ENCODE assay signal across 15 cellular contexts in genomic region chr16:1530349-1530882, GRCh38. TPM values are rescaled to one million over a fixed set of nuclear protein-coding genes. Genes with fewer than 3 reads are reported as not detected.
DNase-seq lines count a peak whose midpoint lies in the region; ATAC-seq, FAIRE-seq and TF ChIP-seq lines count a peak whose summit lies in the region.
"Had no signal": no experiment of that assay in that cellular context is flagged by ENCODE, and none has a peak within 500 bp of the region (broad histone marks: within the 10 kb centered on the region; RNA-seq: fewer than 3 reads in every experiment).

No MANE protein-coding gene starts in this region.

- no peak for FAIRE-seq in HepG2 (lab: Jason Lieb, UNC)
- FAIRE-seq: frontal cortex, GM12891 had no signal

- H3K9me2 ChIP-seq in hepatocyte (replicated peaks; ENCODE audit: insufficient read depth) = no peaks in the 10 kb centered on the region

- no peaks in the 10 kb centered on the region for H3K79me2 ChIP-seq in HepG2 (ENCODE audit: insufficient read depth, low read length)
- H3K79me2 ChIP-seq in hepatocyte = peaks cover 5% of the 10 kb centered on the region

- no peak overlapping the region for H2AFZ ChIP-seq in HepG2 (ENCODE audit: low read length)
- no peak overlapping the region for H2AFZ ChIP-seq in hepatocyte

- no peaks in the 10 kb centered on the region for H3K9me3 ChIP-seq in liver (ENCODE audit: control insufficient read depth in 4 of 4, low read length in 3 of 4)
- H3K9me3 ChIP-seq in HepG2 (ENCODE audit: low read length) = no peaks in the 10 kb centered on the region
- H3K9me3 ChIP-seq in hepatocyte (ENCODE audit: low read depth) = no peaks in the 10 kb centered on the region
- no peaks in the 10 kb centered on the region for H3K9me3 ChIP-seq in prostate gland

- no peak for TF ChIP-seq RAD21 in liver (IDR thresholded peaks at IDR 0.05)
- no peak for TF ChIP-seq RAD21 in HepG2 (CRISPR knock-in tag; IDR thresholded peaks at IDR 0.05)

- no TSS peak for BruUV-seq in HepG2 (replicated peaks; lab: Mats Ljungman, UMichigan)

- no peak for ATAC-seq in HepG2
- ATAC-seq: PC-3 had no signal

- H3K9me3 Mint-ChIP-seq in CD14-positive monocyte = peaks cover 0 to 10% (median 0%) of the 10 kb centered on the region in 7 donors
- H3K9me3 Mint-ChIP-seq: activated naive CD4-positive, alpha-beta T cell treated with anti-CD3 and anti-CD28 coated beads for 36 hours had no signal

- TF ChIP-seq CTCF in liver (IDR thresholded peaks at IDR 0.05; ENCODE audit: low read depth, low read length, missing input control) (no peak), HepG2 (CRISPR knock-in tag; IDR thresholded peaks at IDR 0.05) (no peak), hepatocyte (IDR thresholded peaks at IDR 0.05; ENCODE audit: poor library complexity) (no peak), prostate gland (IDR thresholded peaks at IDR 0.05) (no peak), CD14-positive monocyte (IDR thresholded peaks at IDR 0.05) (no peak)

- H3K4me3 ChIP-seq in liver (ENCODE audit: low read depth in 1 of 3, low read length in 3 of 3) (no peak overlapping the region), HepG2 (replicated peaks in 1 of 3; ENCODE audit: insufficient read depth in 1 of 3, low read depth in 2 of 3, low read length in 3 of 3) (no peak overlapping the region), hepatocyte (no peak overlapping the region), prostate gland (no peak overlapping the region)

- H3K36me3 ChIP-seq in liver (ENCODE audit: control insufficient read depth in 4 of 4, insufficient read depth in 3 of 4, low read depth in 1 of 4, low read length in 3 of 4) = peaks cover 0 to 4% (median 0%) of the 10 kb centered on the region in 4 donors
- H3K36me3 ChIP-seq in HepG2 (replicated peaks in 1 of 2; ENCODE audit: control insufficient read depth in 1 of 2, insufficient read depth in 2 of 2, low read length in 2 of 2) = no peaks in the 10 kb centered on the region
- H3K36me3 ChIP-seq in hepatocyte (replicated peaks; ENCODE audit: insufficient read depth, low read depth) = no peaks in the 10 kb centered on the region
- H3K36me3 ChIP-seq in prostate gland = no peaks in the 10 kb centered on the region

- intact Hi-C loops in HepG2 (cut with micrococcal nuclease; ENCODE audit: unreplicated experiment) = no loop called here
- intact Hi-C loops in prostate gland (cut with DNase I) = loop anchor here (5.0 kb wide), 1 partner anchor 82 kb away; the partner anchor contains the start of genes CRAMP1 and IFT140
- intact Hi-C loops in CD14-positive monocyte (cut with micrococcal nuclease) = no loop called here

- H3K36me3 Mint-ChIP-seq in CD14-positive monocyte = peaks cover 0 to 1% of the 10 kb centered on the region in 2 donors

- H3K4me1 ChIP-seq in liver (ENCODE audit: control insufficient read depth in 4 of 4, insufficient read depth in 4 of 4, low read length in 3 of 4) (peaks cover 0 to 5% (median 0%) of the 10 kb centered on the region in 4 donors), HepG2 (ENCODE audit: insufficient read depth, low read length) (peaks cover 12% of the 10 kb centered on the region), hepatocyte (ENCODE audit: insufficient read depth) (peaks cover 48% of the 10 kb centered on the region), prostate gland (replicated peaks) (no peaks in the 10 kb centered on the region)

- CTCF ChIA-PET in HepG2 (lab: Yijun Ruan, JAX; ENCODE audit: low intra/inter-chr PET ratio, low total read pairs) = no interaction called here

- no peak overlapping the region for H3K27ac Mint-ChIP-seq in CD14-positive monocyte
- H3K27ac Mint-ChIP-seq: activated naive CD4-positive, alpha-beta T cell treated with anti-CD3 and anti-CD28 coated beads for 36 hours had no signal

- peaks cover 33 to 35% (median 34%) of the 10 kb centered on the region in 3 donors for H3K27me3 Mint-ChIP-seq in CD14-positive monocyte (ENCODE audit: low read depth in 3 of 3)

- no peak overlapping the region for H3K4me3 Mint-ChIP-seq in CD14-positive monocyte
- H3K4me3 Mint-ChIP-seq: activated naive CD4-positive, alpha-beta T cell treated with anti-CD3 and anti-CD28 coated beads for 36 hours had no signal

- no peak overlapping the region for H3K4me2 ChIP-seq in HepG2 (ENCODE audit: low read depth, low read length)
- peak overlapping the region; percentile 71 for H3K4me2 ChIP-seq in hepatocyte

- TF ChIP-seq EP300 in HepG2 (IDR thresholded peaks at IDR 0.05; ENCODE audit: low read depth in 2 of 2, low read length in 2 of 2) (no peak), HepG2 (CRISPR knock-in tag; IDR thresholded peaks at IDR 0.05; ENCODE audit: borderline replicate concordance) (no peak)

- in situ Hi-C loops in HepG2 (cut with HindIII; ENCODE audit: extremely low pct_ligation_motif_present, low pct_unique_long_range_greater_than_20kb) = no loop called here

- H3K27me3 ChIP-seq in liver (ENCODE audit: control insufficient read depth in 4 of 4, insufficient read depth in 4 of 4, low read length in 3 of 4) (no peaks in the 10 kb centered on the region), HepG2 (ENCODE audit: control insufficient read depth in 1 of 2, insufficient read depth in 2 of 2, low read length in 2 of 2) (no peaks in the 10 kb centered on the region), hepatocyte (no peaks in the 10 kb centered on the region), prostate gland (replicated peaks; ENCODE audit: insufficient read depth) (no peaks in the 10 kb centered on the region)

- POLR2A ChIA-PET in HepG2 (lab: Yijun Ruan, JAX) = no interaction called here

- no peak for TF ChIP-seq POLR2A in HepG2 (IDR thresholded peaks at IDR 0.05; ENCODE audit: insufficient read depth in 1 of 2, low read depth in 2 of 2, low read length in 2 of 2)
- TF ChIP-seq POLR2A in prostate gland (IDR thresholded peaks at IDR 0.05) = no peak

- H3K27ac ChIP-seq in liver (ENCODE audit: low read depth in 1 of 2, low read length in 2 of 2) (peak overlapping the region; percentile 44 to 63), HepG2 (ENCODE audit: extremely low read length, insufficient read depth, low read length) (no peak overlapping the region), hepatocyte (peak overlapping the region; percentile 97), prostate gland (peak overlapping the region; percentile 81 to 87)

- H4K20me1 ChIP-seq in HepG2 (ENCODE audit: insufficient read depth, low read length) = no peaks in the 10 kb centered on the region
- no peaks in the 10 kb centered on the region for H4K20me1 ChIP-seq in hepatocyte (ENCODE audit: insufficient read depth, poor library complexity, severe bottlenecking)

- DNase-seq in HepG2 (ENCODE audit: low spot score) = no peak
- no peak for DNase-seq in hepatocyte (ENCODE audit: low spot score)
- DNase-seq in prostate gland (ENCODE audit: low spot score) = peak; percentile 55
- no peak for DNase-seq in CD14-positive monocyte (ENCODE audit: low spot score)
- no peak for DNase-seq in MV-4-11 (lab: John Stamatoyannopoulos, UW)
- DNase-seq in COR-L47 (lab: John Stamatoyannopoulos, UW) = no peak
- DNase-seq in dedifferentiated amniotic fluid mesenchymal stem cell (ENCODE audit: extremely low spot score) = no peak
- DNase-seq: activated CD8-positive, alpha-beta memory T cell treated with anti-CD3 and anti-CD28 coated beads for 24 hours; activated naive CD4-positive, alpha-beta T cell treated with anti-CD3 and anti-CD28 coated beads for 36 hours; cortex of kidney; PC-3 had no signal

- H3K9ac ChIP-seq in liver (ENCODE audit: low read depth in 1 of 2, low read length in 2 of 2) = no peak overlapping the region
- H3K9ac ChIP-seq in HepG2 (ENCODE audit: insufficient read depth, low read depth, low read length) = no peak overlapping the region

- 90% methylated on average over 27 of the region's 27 CpGs for WGBS in liver
- 87% methylated on average over 19 of the region's 27 CpGs for WGBS in HepG2 (ENCODE audit: low lambda C conversion rate)
- 86% methylated on average over 27 of the region's 27 CpGs for WGBS in hepatocyte (ENCODE audit: low lambda C conversion rate, missing lambda C conversion rate)
- WGBS in prostate gland = 52% methylated on average over 27 of the region's 27 CpGs

- H3K4me1 Mint-ChIP-seq in CD14-positive monocyte = peaks cover 12% of the 10 kb centered on the region

RNA-seq across cellular contexts. Expression of gene TMEM204, which starts 3.0 kb away (rescaled TPM):
- total RNA-seq in liver (10 to 100 TPM in 1 of 2 donors, 1 to 10 TPM in 1; 3.5 to 11.7 TPM), HepG2 (2016; rRNA removed; fragmentation: Illumina TruSeq; extraction: Trizol) (not detected in 2 replicates), hepatocyte (4.7 and 5.4 TPM in 2 replicates), prostate gland (10 to 100 TPM; 20.7 to 33.9 TPM)
- polyA plus RNA-seq in liver (10 to 100 TPM in 1 of 2 donors, 1 to 10 TPM in 1; 9.8 to 14.4 TPM), HepG2 (2011; rRNA removed) (not detected in 2 replicates), hepatocyte (2.7 and 4.3 TPM in 2 replicates), CD14-positive monocyte (1 to 10 TPM; 1.3 to 1.5 TPM)
- not detected in 2 replicates for total RNA-seq in HepG2 (2016; cell fraction: cytosol; rRNA removed; fragmentation: Illumina TruSeq; extraction: Trizol; ENCODE audit: low read depth)
- total RNA-seq in HepG2 (2016; cell fraction: insoluble cytoplasmic fraction; rRNA removed; fragmentation: Illumina TruSeq; extraction: Trizol) = not detected in 2 replicates
- total RNA-seq in HepG2 (2016; cell fraction: membrane; rRNA removed; fragmentation: Illumina TruSeq; extraction: Trizol) = not detected in 2 replicates
- total RNA-seq in HepG2 (2016; cell fraction: nucleus; rRNA removed; fragmentation: Illumina TruSeq; extraction: Trizol) = not detected in 2 replicates
- not detected in 2 replicates for polyA plus RNA-seq in HepG2 (2011; cell fraction: cytosol; rRNA removed)
- not detected in 2 replicates for polyA plus RNA-seq in HepG2 (2011; cell fraction: nucleus; rRNA removed)
- not detected in 2 replicates for polyA plus RNA-seq in HepG2 (2012)
- not detected in 2 replicates for polyA plus RNA-seq in HepG2 (2016; cell fraction: cytosol; fragmentation: Illumina TruSeq; extraction: Trizol; ENCODE audit: low read depth)
- polyA plus RNA-seq in HepG2 (2016; cell fraction: insoluble cytoplasmic fraction; fragmentation: Illumina TruSeq; extraction: Trizol; ENCODE audit: low read depth) = not detected in 2 replicates
- polyA plus RNA-seq in HepG2 (2016; cell fraction: membrane; fragmentation: Illumina TruSeq; extraction: Trizol; ENCODE audit: low read depth) = not detected in 2 replicates
- not detected in 2 replicates for polyA plus RNA-seq in HepG2 (2016; cell fraction: nucleus; fragmentation: Illumina TruSeq; extraction: Trizol; ENCODE audit: insufficient read depth, low read depth)
- not detected in 2 replicates for polyA minus RNA-seq in HepG2 (2011; rRNA and poly(A)+ RNA removed; ENCODE audit: low replicate concordance)
- not detected in 2 replicates for polyA minus RNA-seq in HepG2 (2011; cell fraction: cytosol; rRNA and poly(A)+ RNA removed)
- polyA minus RNA-seq in HepG2 (2011; cell fraction: nucleus; rRNA and poly(A)+ RNA removed) = not detected in 2 replicates
- total RNA-seq: M059J, PC-3 had no signal

RNA-seq across cellular contexts. Expression of gene TELO2, which starts 37.3 kb away (rescaled TPM):
- total RNA-seq in liver (10 to 100 TPM; 12.9 to 14.6 TPM), HepG2 (2016; rRNA removed; fragmentation: Illumina TruSeq; extraction: Trizol) (8.9 and 17.9 TPM in 2 replicates), hepatocyte (12.0 and 22.8 TPM in 2 replicates), prostate gland (10 to 100 TPM; 35.1 to 53.5 TPM)
- polyA plus RNA-seq in liver (10 to 100 TPM; 17.8 to 19.3 TPM), HepG2 (2011; rRNA removed) (10.1 and 12.5 TPM in 2 replicates), hepatocyte (50.9 and 60.3 TPM in 2 replicates), CD14-positive monocyte (10 to 100 TPM in 1 of 2 donors, 1 to 10 TPM in 1; 7.3 to 11.4 TPM)
- 4.6 and 5.6 TPM in 2 replicates for total RNA-seq in HepG2 (2016; cell fraction: cytosol; rRNA removed; fragmentation: Illumina TruSeq; extraction: Trizol; ENCODE audit: low read depth)
- total RNA-seq in HepG2 (2016; cell fraction: insoluble cytoplasmic fraction; rRNA removed; fragmentation: Illumina TruSeq; extraction: Trizol) = 8.4 and 19.3 TPM in 2 replicates
- total RNA-seq in HepG2 (2016; cell fraction: membrane; rRNA removed; fragmentation: Illumina TruSeq; extraction: Trizol) = 5.9 and 7.0 TPM in 2 replicates
- total RNA-seq in HepG2 (2016; cell fraction: nucleus; rRNA removed; fragmentation: Illumina TruSeq; extraction: Trizol) = 21.0 and 26.7 TPM in 2 replicates
- polyA plus RNA-seq in HepG2 (2011; cell fraction: cytosol; rRNA removed) = 4.0 and 7.4 TPM in 2 replicates
- polyA plus RNA-seq in HepG2 (2011; cell fraction: nucleus; rRNA removed) = 188 and 244 TPM in 2 replicates
- polyA plus RNA-seq in HepG2 (2012) = 11.3 and 13.8 TPM in 2 replicates
- 1.7 and 2.3 TPM in 2 replicates for polyA plus RNA-seq in HepG2 (2016; cell fraction: cytosol; fragmentation: Illumina TruSeq; extraction: Trizol; ENCODE audit: low read depth)
- polyA plus RNA-seq in HepG2 (2016; cell fraction: insoluble cytoplasmic fraction; fragmentation: Illumina TruSeq; extraction: Trizol; ENCODE audit: low read depth) = 9.6 and 13.7 TPM in 2 replicates
- polyA plus RNA-seq in HepG2 (2016; cell fraction: membrane; fragmentation: Illumina TruSeq; extraction: Trizol; ENCODE audit: low read depth) = 2.9 and 3.2 TPM in 2 replicates
- polyA plus RNA-seq in HepG2 (2016; cell fraction: nucleus; fragmentation: Illumina TruSeq; extraction: Trizol; ENCODE audit: insufficient read depth, low read depth) = 87.0 and 87.4 TPM in 2 replicates
- polyA minus RNA-seq in HepG2 (2011; rRNA and poly(A)+ RNA removed; ENCODE audit: low replicate concordance) = 11.5 and 12.7 TPM in 2 replicates
- polyA minus RNA-seq in HepG2 (2011; cell fraction: cytosol; rRNA and poly(A)+ RNA removed) = 6.3 and 9.0 TPM in 2 replicates
- polyA minus RNA-seq in HepG2 (2011; cell fraction: nucleus; rRNA and poly(A)+ RNA removed) = 18.6 and 19.7 TPM in 2 replicates

RNA-seq across cellular contexts. Expression of gene PTX4, which starts 41.7 kb away (rescaled TPM):
- total RNA-seq in liver (under 1 TPM; 0.08 to 0.61 TPM), HepG2 (2016; rRNA removed; fragmentation: Illumina TruSeq; extraction: Trizol) (not detected in 2 replicates), hepatocyte (not detected in 2 replicates), prostate gland (1 to 10 TPM in 1 of 2 donors, not detected in 1; 2.2 TPM)
- polyA plus RNA-seq in liver (not detected), HepG2 (2011; rRNA removed) (0.04 TPM in 1 of 2 replicates, not detected in the other), hepatocyte (not detected in 2 replicates), CD14-positive monocyte (not detected)
- not detected in 2 replicates for total RNA-seq in HepG2 (2016; cell fraction: cytosol; rRNA removed; fragmentation: Illumina TruSeq; extraction: Trizol; ENCODE audit: low read depth)
- not detected in 2 replicates for total RNA-seq in HepG2 (2016; cell fraction: insoluble cytoplasmic fraction; rRNA removed; fragmentation: Illumina TruSeq; extraction: Trizol)
- not detected in 2 replicates for total RNA-seq in HepG2 (2016; cell fraction: membrane; rRNA removed; fragmentation: Illumina TruSeq; extraction: Trizol)
- total RNA-seq in HepG2 (2016; cell fraction: nucleus; rRNA removed; fragmentation: Illumina TruSeq; extraction: Trizol) = not detected in 2 replicates
- polyA plus RNA-seq in HepG2 (2011; cell fraction: cytosol; rRNA removed) = 0.04 TPM in 1 of 2 replicates, not detected in the other
- polyA plus RNA-seq in HepG2 (2011; cell fraction: nucleus; rRNA removed) = not detected in 2 replicates
- not detected in 2 replicates for polyA plus RNA-seq in HepG2 (2012)
- polyA plus RNA-seq in HepG2 (2016; cell fraction: cytosol; fragmentation: Illumina TruSeq; extraction: Trizol; ENCODE audit: low read depth) = not detected in 2 replicates
- not detected in 2 replicates for polyA plus RNA-seq in HepG2 (2016; cell fraction: insoluble cytoplasmic fraction; fragmentation: Illumina TruSeq; extraction: Trizol; ENCODE audit: low read depth)
- polyA plus RNA-seq in HepG2 (2016; cell fraction: membrane; fragmentation: Illumina TruSeq; extraction: Trizol; ENCODE audit: low read depth) = not detected in 2 replicates
- polyA plus RNA-seq in HepG2 (2016; cell fraction: nucleus; fragmentation: Illumina TruSeq; extraction: Trizol; ENCODE audit: insufficient read depth, low read depth) = not detected in 2 replicates
- polyA minus RNA-seq in HepG2 (2011; rRNA and poly(A)+ RNA removed; ENCODE audit: low replicate concordance) = not detected in 2 replicates
- not detected in 2 replicates for polyA minus RNA-seq in HepG2 (2011; cell fraction: cytosol; rRNA and poly(A)+ RNA removed)
- not detected in 2 replicates for polyA minus RNA-seq in HepG2 (2011; cell fraction: nucleus; rRNA and poly(A)+ RNA removed)
- total RNA-seq: activated naive CD4-positive, alpha-beta T cell treated with anti-CD3 and anti-CD28 coated beads for 36 hours; frontal cortex; M059J had no signal

RNA-seq across cellular contexts. Expression of gene CLCN7, which starts 55.6 kb away (rescaled TPM):
- total RNA-seq in liver = 10 to 100 TPM; 26.1 to 34.4 TPM
- polyA plus RNA-seq in liver = 10 to 100 TPM; 13.9 to 36.2 TPM
- 9.8 and 25.1 TPM in 2 replicates for total RNA-seq in HepG2 (2016; rRNA removed; fragmentation: Illumina TruSeq; extraction: Trizol)
- 8.5 and 9.5 TPM in 2 replicates for total RNA-seq in HepG2 (2016; cell fraction: cytosol; rRNA removed; fragmentation: Illumina TruSeq; extraction: Trizol; ENCODE audit: low read depth)
- 6.2 and 24.1 TPM in 2 replicates for total RNA-seq in HepG2 (2016; cell fraction: insoluble cytoplasmic fraction; rRNA removed; fragmentation: Illumina TruSeq; extraction: Trizol)
- 6.7 and 7.5 TPM in 2 replicates for total RNA-seq in HepG2 (2016; cell fraction: membrane; rRNA removed; fragmentation: Illumina TruSeq; extraction: Trizol)
- 22.9 and 27.4 TPM in 2 replicates for total RNA-seq in HepG2 (2016; cell fraction: nucleus; rRNA removed; fragmentation: Illumina TruSeq; extraction: Trizol)
- 24.6 and 33.6 TPM in 2 replicates for polyA plus RNA-seq in HepG2 (2011; rRNA removed)
- 11.6 and 26.3 TPM in 2 replicates for polyA plus RNA-seq in HepG2 (2011; cell fraction: cytosol; rRNA removed)
- polyA plus RNA-seq in HepG2 (2011; cell fraction: nucleus; rRNA removed) = 413 and 489 TPM in 2 replicates
- 30.8 and 56.7 TPM in 2 replicates for polyA plus RNA-seq in HepG2 (2012)
- polyA plus RNA-seq in HepG2 (2016; cell fraction: cytosol; fragmentation: Illumina TruSeq; extraction: Trizol; ENCODE audit: low read depth) = 1.7 and 1.8 TPM in 2 replicates
- polyA plus RNA-seq in HepG2 (2016; cell fraction: insoluble cytoplasmic fraction; fragmentation: Illumina TruSeq; extraction: Trizol; ENCODE audit: low read depth) = 6.7 and 9.1 TPM in 2 replicates
- polyA plus RNA-seq in HepG2 (2016; cell fraction: membrane; fragmentation: Illumina TruSeq; extraction: Trizol; ENCODE audit: low read depth) = 3.8 and 6.1 TPM in 2 replicates
- polyA plus RNA-seq in HepG2 (2016; cell fraction: nucleus; fragmentation: Illumina TruSeq; extraction: Trizol; ENCODE audit: insufficient read depth, low read depth) = 78.0 and 79.0 TPM in 2 replicates
- polyA minus RNA-seq in HepG2 (2011; rRNA and poly(A)+ RNA removed; ENCODE audit: low replicate concordance) = 47.8 and 83.3 TPM in 2 replicates
- 15.7 and 20.3 TPM in 2 replicates for polyA minus RNA-seq in HepG2 (2011; cell fraction: cytosol; rRNA and poly(A)+ RNA removed)
- 46.9 and 49.4 TPM in 2 replicates for polyA minus RNA-seq in HepG2 (2011; cell fraction: nucleus; rRNA and poly(A)+ RNA removed)
- 47.4 and 56.3 TPM in 2 replicates for total RNA-seq in hepatocyte
- 107 and 127 TPM in 2 replicates for polyA plus RNA-seq in hepatocyte
- 100 to 1,000 TPM in 1 of 2 donors, 10 to 100 TPM in 1; 51.9 to 108 TPM for total RNA-seq in prostate gland
- 10 to 100 TPM; 37.4 to 56.5 TPM for polyA plus RNA-seq in CD14-positive monocyte
